Comparison of ENCODE assay signal across 8 cellular contexts in the genomic region with DNA sequence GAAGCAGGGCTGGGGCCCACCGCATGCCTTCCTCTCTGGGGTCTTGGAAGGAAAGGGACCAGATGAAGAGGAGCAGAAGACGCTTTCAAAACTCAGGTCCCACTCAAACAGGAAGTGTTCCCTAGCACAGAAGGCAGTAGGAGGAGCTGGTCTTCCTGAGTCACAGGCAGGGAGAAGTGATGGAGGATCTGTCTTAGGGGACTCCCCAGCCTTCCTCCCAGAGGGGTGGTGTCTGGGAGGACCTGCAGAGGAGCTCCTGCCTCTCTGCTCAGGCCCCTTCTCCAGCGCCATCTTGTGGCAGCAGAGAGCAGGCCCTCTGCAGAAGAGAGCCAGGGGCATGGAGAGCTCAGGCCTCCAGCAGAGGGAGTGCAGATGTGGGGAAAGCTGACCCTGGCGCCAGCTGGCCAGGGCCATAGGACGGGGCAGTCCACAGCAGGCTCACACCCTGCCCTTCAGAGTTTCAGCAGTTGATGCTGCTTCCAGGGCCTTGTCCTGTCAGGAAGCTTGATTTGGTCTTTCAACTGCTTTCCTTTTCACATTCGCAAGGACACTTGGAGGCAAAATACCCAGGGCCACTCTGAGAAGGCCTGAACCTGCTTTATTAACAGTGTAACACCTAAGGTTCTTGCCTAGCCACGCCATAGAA.
DNase-seq lines count a peak whose midpoint lies in the region; ATAC-seq and TF ChIP-seq lines count a peak whose summit lies in the region.

No MANE protein-coding gene starts in this region.

- no peak overlapping the region for H3K9ac ChIP-seq in endodermal cell (ENCODE audit: extremely low read depth, low read length, poor library complexity, severe bottlenecking)

- no peaks in the 10 kb centered on the region for H3K27me3 ChIP-seq in CD4-positive, alpha-beta memory T cell (ENCODE audit: insufficient read depth, low read length)
- H3K27me3 ChIP-seq in endodermal cell (ENCODE audit: control insufficient read depth, insufficient read depth, low read length, poor library complexity, severe bottlenecking) (no peaks in the 10 kb centered on the region), mononuclear cell (ENCODE audit: insufficient read depth, low read length) (no peaks in the 10 kb centered on the region)

- peak; percentile 68 to 84 (median 74) for DNase-seq in CD4-positive, alpha-beta memory T cell
- DNase-seq in GM19238 (ENCODE audit: insufficient read length, low spot score) (peak; percentile 69), NCI-H82 (lab: John Stamatoyannopoulos, UW) (peak; percentile 92), endodermal cell (peak; percentile 98)
- DNase-seq in activated CD8-positive, alpha-beta T cell treated with anti-CD3 and anti-CD28 coated beads, Interleukin-2, amount 10 ng/mL, durations not matched to agents 7 days and 5 days, result peak; percentile 90
- peak; percentile 85 for DNase-seq in stimulated activated CD8-positive, alpha-beta memory T cell treated with anti-CD3 and anti-CD28 coated beads, Interleukin-4, amount 100 ng/mL, for 48 hours

- H3K36me3 Mint-ChIP-seq in CD4-positive, alpha-beta memory T cell, result no peaks in the 10 kb centered on the region
- H3K36me3 Mint-ChIP-seq in activated CD8-positive, alpha-beta T cell treated with anti-CD3 and anti-CD28 coated beads, Interleukin-2, amount 10 ng/mL, durations not matched to agents 7 days and 5 days (ENCODE audit: low read depth), result peaks cover 9% of the 10 kb centered on the region
- peaks cover 2% of the 10 kb centered on the region for H3K36me3 Mint-ChIP-seq in endodermal cell (ENCODE audit: low read depth)

- H3K4me3 ChIP-seq in CD4-positive, alpha-beta memory T cell (ENCODE audit: low read length in 2 of 2), result peak overlapping the region in 1 of 2 donors; percentile 18
- H3K4me3 ChIP-seq in endodermal cell (ENCODE audit: low read length) (no peak overlapping the region), mononuclear cell (ENCODE audit: low read length) (peak overlapping the region; percentile 31)

- POLR2A ChIA-PET in CD4-positive, alpha-beta memory T cell (lab: Charles Lee; ENCODE audit: partially characterized antibody), result interaction anchor here (0.6 to 2.3 kb wide), 12 partner anchors 9 to 120 kb away, joined by 3 to 13 read pairs (median 6); no protein-coding TSS in a partner anchor
- POLR2A ChIA-PET in activated CD8-positive, alpha-beta T cell treated with anti-CD3 and anti-CD28 coated beads, Interleukin-2, amount 10 ng/mL, durations not matched to agents 7 days and 5 days (lab: Charles Lee), result interaction anchor here (0.7 to 2.4 kb wide), 3 partner anchors 60 to 120 kb away, joined by 3 to 13 read pairs (median 5); no protein-coding TSS in a partner anchor

- peak overlapping the region; percentile 47 for H3K27ac ChIP-seq in CD4-positive, alpha-beta memory T cell (ENCODE audit: low read depth, low read length)
- H3K27ac ChIP-seq in endodermal cell (ENCODE audit: low read depth, low read length), result no peak overlapping the region

- peak overlapping the region; percentile 73 to 84 (median 79) for H3K4me3 Mint-ChIP-seq in CD4-positive, alpha-beta memory T cell
- peak overlapping the region; percentile 84 for H3K4me3 Mint-ChIP-seq in activated CD8-positive, alpha-beta T cell treated with anti-CD3 and anti-CD28 coated beads, Interleukin-2, amount 10 ng/mL, durations not matched to agents 7 days and 5 days
- H3K4me3 Mint-ChIP-seq in endodermal cell, result no peak overlapping the region

- H3K4me1 Mint-ChIP-seq in CD4-positive, alpha-beta memory T cell, result peaks cover 15 to 53% (median 19%) of the 10 kb centered on the region in 4 donors
- H3K4me1 Mint-ChIP-seq in activated CD8-positive, alpha-beta T cell treated with anti-CD3 and anti-CD28 coated beads, Interleukin-2, amount 10 ng/mL, durations not matched to agents 7 days and 5 days (ENCODE audit: low read depth), result peaks cover 58% of the 10 kb centered on the region
- H3K4me1 Mint-ChIP-seq in endodermal cell, result peaks cover 34% of the 10 kb centered on the region

- H3K27ac Mint-ChIP-seq in CD4-positive, alpha-beta memory T cell, result peak overlapping the region; percentile 61 to 91 (median 87)
- peak overlapping the region; percentile 83 for H3K27ac Mint-ChIP-seq in activated CD8-positive, alpha-beta T cell treated with anti-CD3 and anti-CD28 coated beads, Interleukin-2, amount 10 ng/mL, durations not matched to agents 7 days and 5 days
- peak overlapping the region; percentile 31 for H3K27ac Mint-ChIP-seq in endodermal cell

- 66 to 72% methylated on average over 7 of the region's 7 CpGs for WGBS in endodermal cell (ENCODE audit: insufficient coverage in 1 of 2, insufficient read length in 1 of 2), 2 experiments

- peak; percentile 100 for TF ChIP-seq CTCF in endodermal cell (conservative IDR thresholded peaks at IDR 0.05)

- no peaks in the 10 kb centered on the region for H3K9me3 Mint-ChIP-seq in CD4-positive, alpha-beta memory T cell
- no peaks in the 10 kb centered on the region for H3K9me3 Mint-ChIP-seq in activated CD8-positive, alpha-beta T cell treated with anti-CD3 and anti-CD28 coated beads, Interleukin-2, amount 10 ng/mL, durations not matched to agents 7 days and 5 days (ENCODE audit: insufficient read depth)
- no peaks in the 10 kb centered on the region for H3K9me3 Mint-ChIP-seq in endodermal cell

- peaks cover 17% of the 10 kb centered on the region for H3K4me1 ChIP-seq in CD4-positive, alpha-beta memory T cell (ENCODE audit: insufficient read depth, low read length)
- H3K4me1 ChIP-seq in endodermal cell (ENCODE audit: control insufficient read depth, insufficient read depth, low read length) (peaks cover 4% of the 10 kb centered on the region), mononuclear cell (ENCODE audit: insufficient read depth, low read length) (peaks cover 48% of the 10 kb centered on the region)

- intact Hi-C loops in CD4-positive, alpha-beta memory T cell (cut with micrococcal nuclease), result loop anchor here (1.0 to 2.0 kb wide), 3 partner anchors 15 to 228 kb away; no protein-coding TSS in a partner anchor

- H3K9me3 ChIP-seq in CD4-positive, alpha-beta memory T cell (ENCODE audit: control insufficient read depth in 1 of 2, low read length in 2 of 2), result no peaks in the 10 kb centered on the region
- H3K9me3 ChIP-seq in endodermal cell (ENCODE audit: control insufficient read depth, low read length) (no peaks in the 10 kb centered on the region), mononuclear cell (ENCODE audit: low read depth, low read length) (no peaks in the 10 kb centered on the region)

- no peaks in the 10 kb centered on the region for H3K27me3 Mint-ChIP-seq in CD4-positive, alpha-beta memory T cell
- no peaks in the 10 kb centered on the region for H3K27me3 Mint-ChIP-seq in activated CD8-positive, alpha-beta T cell treated with anti-CD3 and anti-CD28 coated beads, Interleukin-2, amount 10 ng/mL, durations not matched to agents 7 days and 5 days (ENCODE audit: low read depth)
- H3K27me3 Mint-ChIP-seq in endodermal cell (ENCODE audit: insufficient read depth), result peaks cover 2% of the 10 kb centered on the region

- no peaks in the 10 kb centered on the region for H3K36me3 ChIP-seq in CD4-positive, alpha-beta memory T cell (ENCODE audit: insufficient read depth, low read length)
- no peaks in the 10 kb centered on the region for H3K36me3 ChIP-seq in endodermal cell (ENCODE audit: control insufficient read depth, insufficient read depth, low read length)

- CTCF ChIA-PET in CD4-positive, alpha-beta memory T cell (lab: Charles Lee; ENCODE audit: partially characterized antibody), result interaction anchor here (0.6 to 5.4 kb wide), 31 partner anchors 9 to 434 kb away, joined by 3 to 202 read pairs (median 7); no protein-coding TSS in a partner anchor
- CTCF ChIA-PET in activated CD8-positive, alpha-beta T cell treated with anti-CD3 and anti-CD28 coated beads, Interleukin-2, amount 10 ng/mL, durations not matched to agents 7 days and 5 days (lab: Charles Lee), result interaction anchor here (0.6 to 6.0 kb wide), 43 partner anchors 9 to 1278 kb away, joined by 3 to 318 read pairs (median 5); no protein-coding TSS in a partner anchor

- ATAC-seq in HG03342 (IDR thresholded peaks at IDR 0.05; ENCODE audit: unreplicated experiment), result peak; percentile 98
- ATAC-seq in activated CD8-positive, alpha-beta T cell treated with anti-CD3 and anti-CD28 coated beads, Interleukin-2, amount 10 ng/mL, durations not matched to agents 7 days and 5 days, result peak; percentile 89

Comparison
In these comparisons a context has a peak if more than half of its experiments do, and no peak if none do; other contexts are left out.
1. H3K27ac Mint-ChIP-seq: peak in every context shown above with its lines; median percentile 87 in CD4-positive, alpha-beta memory T cell; 83 in activated CD8-positive, alpha-beta T cell treated with anti-CD3 and anti-CD28 coated beads, Interleukin-2, amount 10 ng/mL, durations not matched to agents 7 days and 5 days; 31 in endodermal cell.